In genomic region chr17:4986403-4986802, GRCh38 we compare ENCODE assay signal across 8 cellular contexts. TPM values are rescaled to one million over a fixed set of nuclear protein-coding genes. Genes with fewer than 3 reads are reported as not detected.
DNase-seq lines count a peak whose midpoint lies in the region; ATAC-seq, FAIRE-seq and TF ChIP-seq lines count a peak whose summit lies in the region.

No MANE protein-coding gene starts in this region.

- H3K27me3 Mint-ChIP-seq in Calu3 (ENCODE audit: unreplicated experiment): no peaks in the 10 kb centered on the region

- H3K9me2 ChIP-seq in OCI-LY7 (ENCODE audit: insufficient read depth, low read length): no peaks in the 10 kb centered on the region

- peaks cover 34% of the 10 kb centered on the region for H3K36me3 Mint-ChIP-seq in Calu3 (ENCODE audit: insufficient read depth, unreplicated experiment)

- peaks cover 6% of the 10 kb centered on the region; the same call in 1 of the 2 replicates for H3K23me2 ChIP-seq in H1 (ENCODE audit: low read depth, low read length)

- H3K4ac ChIP-seq in H1 (replicated peaks; ENCODE audit: insufficient read length, low read depth, low read length) (no peak overlapping the region), neuronal stem cell (ENCODE audit: low read length) (no peak overlapping the region)

- no peak for ATAC-seq in GM18519 (IDR thresholded peaks at IDR 0.05; ENCODE audit: low FRiP score, unreplicated experiment)
- ATAC-seq in HG03432 (IDR thresholded peaks at IDR 0.05; ENCODE audit: unreplicated experiment): no peak

- no peak overlapping the region for H3K18ac ChIP-seq in H1 (ENCODE audit: extremely low read depth, low read length)
- no peak overlapping the region for H3K18ac ChIP-seq in neuronal stem cell (ENCODE audit: low read length)

- no peaks in the 10 kb centered on the region for H4K20me1 ChIP-seq in OCI-LY7 (ENCODE audit: insufficient read depth, low read length)
- H4K20me1 ChIP-seq in H1 (replicated peaks in 1 of 2; ENCODE audit: control insufficient read depth in 1 of 2, insufficient read depth in 2 of 2, low read length in 2 of 2): no peaks in the 10 kb centered on the region

- DNase-seq in Calu3: no peak
- no peak for DNase-seq in OCI-LY7 (ENCODE audit: low spot score)
- DNase-seq in H1 (ENCODE audit: low read depth in 1 of 2, low spot score in 2 of 2): no peak
- no peak for DNase-seq in neuronal stem cell (ENCODE audit: low spot score)
- no peak for DNase-seq in GM19240 (ENCODE audit: insufficient read length, low spot score)
- DNase-seq in putamen (ENCODE audit: low spot score): no peak

- H3K9me3 ChIP-seq in OCI-LY7 (ENCODE audit: low read length) (no peaks in the 10 kb centered on the region), H1 (ENCODE audit: insufficient read depth in 2 of 2, low read depth in 1 of 2, low read length in 1 of 2) (no peaks in the 10 kb centered on the region), neuronal stem cell (replicated peaks in 1 of 2; ENCODE audit: control insufficient read depth in 2 of 2, insufficient read depth in 1 of 2, low read depth in 1 of 2, low read length in 2 of 2) (no peaks in the 10 kb centered on the region)

- H2AK5ac ChIP-seq in H1 (ENCODE audit: low read depth, low read length) (no peak overlapping the region), neuronal stem cell (ENCODE audit: low read depth, low read length) (no peak overlapping the region)

- BruUV-seq in Calu3 (replicated peaks; lab: Mats Ljungman, UMichigan) (TSS peak; percentile 36), OCI-LY7 (replicated peaks; lab: Mats Ljungman, UMichigan) (no TSS peak)

- 88% methylated on average over 5 of the region's 5 CpGs; no CpG with 5 or more reads in 1 of the 2 experiments for WGBS in H1 (ENCODE audit: extremely low coverage in 1 of 2, insufficient coverage in 1 of 2, insufficient read length in 1 of 2, insufficient replicate concordance in 2 of 2, low coverage in 1 of 2, low lambda C conversion rate in 2 of 2, missing lambda C conversion rate in 1 of 2), 2 experiments
- no CpG with 5 or more reads among the region's 5 CpGs for WGBS in neuronal stem cell (ENCODE audit: extremely low coverage in 2 of 2, insufficient read length in 2 of 2, insufficient replicate concordance in 1 of 2), 2 donors

- H3K23ac ChIP-seq in H1 (ENCODE audit: insufficient read length): no peak overlapping the region
- no peak overlapping the region for H3K23ac ChIP-seq in neuronal stem cell (ENCODE audit: low read depth, low read length, poor library complexity)

- H2AFZ ChIP-seq in OCI-LY7 (ENCODE audit: low read length) (peak overlapping the region; percentile 83; the same call in 1 of the 2 replicates), H1 (ENCODE audit: low read length) (no peak overlapping the region), neuronal stem cell (ENCODE audit: low read length) (peak overlapping the region; percentile 83)

- intact Hi-C loops in Calu3 (cut with micrococcal nuclease; ENCODE audit: unreplicated experiment) (loop anchor here (10.0 kb wide), 1 partner anchor 72 kb away; no protein-coding TSS in a partner anchor), OCI-LY7 (cut with micrococcal nuclease; ENCODE audit: unreplicated experiment) (loop anchor here (2.0 to 5.0 kb wide), 3 partner anchors 32 to 79 kb away; no protein-coding TSS in a partner anchor)

- no peaks in the 10 kb centered on the region for H3K9me3 Mint-ChIP-seq in Calu3 (ENCODE audit: low read depth, unreplicated experiment)

- peaks cover 32% of the 10 kb centered on the region for H3K4me1 Mint-ChIP-seq in Calu3 (ENCODE audit: low read depth, unreplicated experiment)

- H2BK15ac ChIP-seq in H1 (ENCODE audit: low read length) (no peak overlapping the region), neuronal stem cell (ENCODE audit: low read length) (no peak overlapping the region)

- CTCF ChIA-PET in Calu3 (lab: Charles Lee): interaction anchor here (2.3 to 2.4 kb wide), 2 partner anchors 19 to 77 kb away, joined by 8 read pairs; partner anchors contain the start of gene SPAG7
- CTCF ChIA-PET in OCI-LY7 (lab: Charles Lee; ENCODE audit: unreplicated experiment): no interaction called here
- CTCF ChIA-PET in H1 (lab: Charles Lee; ENCODE audit: partially characterized antibody): interaction anchor here (0.6 to 3.1 kb wide), 8 partner anchors 11 to 62 kb away, joined by 3 to 15 read pairs (median 4); partner anchors contain the start of genes INCA1 and KIF1C

- H3K27ac ChIP-seq in OCI-LY7 (ENCODE audit: low read depth, low read length, poor library complexity, severe bottlenecking) (peak overlapping the region; percentile 48), H1 (ENCODE audit: low read depth, low read length) (no peak overlapping the region), neuronal stem cell (replicated peaks; ENCODE audit: low read length) (no peak overlapping the region)

- H3K27ac Mint-ChIP-seq in Calu3 (ENCODE audit: unreplicated experiment): peak overlapping the region; percentile 50

- H2BK5ac ChIP-seq in H1 (ENCODE audit: low read depth, low read length): no peak overlapping the region; the same call in 1 of the 2 replicates
- H2BK5ac ChIP-seq in neuronal stem cell (ENCODE audit: low read length): peak overlapping the region; percentile 73

- H3K56ac ChIP-seq in H1 (replicated peaks; ENCODE audit: insufficient read length, low read depth, low read length): no peak overlapping the region

- H3K9ac ChIP-seq in H1 (replicated peaks in 1 of 4; ENCODE audit: extremely low read depth in 1 of 4, low read depth in 3 of 4, low read length in 3 of 4) (no peak overlapping the region), neuronal stem cell (ENCODE audit: low read depth, low read length, poor library complexity) (peak overlapping the region; percentile 9)

- H3K4me3 ChIP-seq in OCI-LY7 (ENCODE audit: low read depth, low read length, poor library complexity, severe bottlenecking) (peak overlapping the region; percentile 93), H1 (ENCODE audit: extremely low read depth in 1 of 4, insufficient read depth in 2 of 4, low read depth in 3 of 4, low read length in 4 of 4) (peak overlapping the region; percentile 59 to 85 (median 66); a peak in 7 of 8 replicates), neuronal stem cell (ENCODE audit: low read length in 2 of 2) (no peak overlapping the region)

- H3K27me3 ChIP-seq in H1 (replicated peaks in 1 of 4; ENCODE audit: control insufficient read depth in 3 of 4, extremely low read depth in 1 of 4, insufficient read depth in 3 of 4, low read length in 3 of 4): peaks cover 0 to 11% (median 9%) of the 10 kb centered on the region in 4 experiments; a peak in 6 of 7 replicates
- peaks cover 0 to 46% (median 7%) of the 10 kb centered on the region in 3 experiments for H3K27me3 ChIP-seq in neuronal stem cell (ENCODE audit: control insufficient read depth in 3 of 3, insufficient read depth in 3 of 3, low read depth in 1 of 3, low read length in 3 of 3)

- H4K5ac ChIP-seq in H1 (ENCODE audit: insufficient read length, low read depth, low read length): no peak overlapping the region

- H3K79me1 ChIP-seq in H1 (ENCODE audit: low read depth, low read length) (no peaks in the 10 kb centered on the region), neuronal stem cell (ENCODE audit: low read depth, low read length) (no peaks in the 10 kb centered on the region)

- TF ChIP-seq CTCF in Calu3 (IDR thresholded peaks at IDR 0.05; ENCODE audit: unreplicated experiment): no peak
- no peak for TF ChIP-seq CTCF in OCI-LY7 (conservative IDR thresholded peaks at IDR 0.05; ENCODE audit: low read length)
- no peak for TF ChIP-seq CTCF in H1 (IDR thresholded peaks at IDR 0.05; ENCODE audit: control extremely low read depth in 1 of 3, insufficient read depth in 1 of 3, low read depth in 1 of 3, low read length in 3 of 3)

- H3K14ac ChIP-seq in H1 (ENCODE audit: insufficient read length) (no peak overlapping the region), neuronal stem cell (ENCODE audit: low read length) (no peak overlapping the region)

- no peak overlapping the region for H2BK20ac ChIP-seq in H1 (ENCODE audit: low read length)

- H3K36me3 ChIP-seq in OCI-LY7 (ENCODE audit: insufficient read depth, low read length): peaks cover 19% of the 10 kb centered on the region; the same call in 1 of the 2 replicates
- no peaks in the 10 kb centered on the region for H3K36me3 ChIP-seq in H1 (ENCODE audit: control insufficient read depth in 2 of 4, insufficient read depth in 4 of 4, low read length in 3 of 4)
- H3K36me3 ChIP-seq in neuronal stem cell (replicated peaks in 1 of 2; ENCODE audit: control insufficient read depth in 2 of 2, insufficient read depth in 2 of 2, low read length in 2 of 2): no peaks in the 10 kb centered on the region

- H2BK12ac ChIP-seq in H1 (ENCODE audit: low read depth, low read length) (no peak overlapping the region), neuronal stem cell (ENCODE audit: low read length) (no peak overlapping the region)

- H4K8ac ChIP-seq in H1 (ENCODE audit: extremely low read depth, insufficient read depth, low read length): no peak overlapping the region; the same call in 1 of the 2 replicates
- H4K8ac ChIP-seq in neuronal stem cell (ENCODE audit: low read depth, low read length): no peak overlapping the region

- H3K4me3 Mint-ChIP-seq in Calu3 (ENCODE audit: low read depth, unreplicated experiment): peak overlapping the region; percentile 92

- no peak for TF ChIP-seq POLR2A in H1 (IDR thresholded peaks at IDR 0.05; ENCODE audit: control extremely low read depth in 1 of 2, low read depth in 2 of 2, low read length in 2 of 2)

- H3K4me2 ChIP-seq in OCI-LY7 (ENCODE audit: low read length) (peak overlapping the region; percentile 99), H1 (ENCODE audit: insufficient read depth in 1 of 2, low read depth in 2 of 2, low read length in 2 of 2) (peak overlapping the region; percentile 82 to 96), neuronal stem cell (ENCODE audit: insufficient read depth, low read length, poor library complexity, severe bottlenecking) (peak overlapping the region; percentile 85)

- POLR2A ChIA-PET in OCI-LY7 (lab: Charles Lee) (interaction anchor here (0.5 to 3.3 kb wide), 5 partner anchors 16 to 109 kb away, joined by 3 to 10 read pairs (median 5); partner anchors contain the start of gene SPAG7), H1 (lab: Charles Lee; ENCODE audit: partially characterized antibody) (interaction anchor here (0.9 to 10.7 kb wide), 10 partner anchors 12 to 86 kb away, joined by 3 to 128 read pairs (median 3); partner anchors contain the start of genes ENO3, INCA1, KIF1C and PFN1)

- no peak for TF ChIP-seq RAD21 in H1 (IDR thresholded peaks at IDR 0.05 in 1 of 2, conservative IDR thresholded peaks at IDR 0.05 in 1 of 2; ENCODE audit: low read depth in 2 of 2, low read length in 2 of 2)

- H3K79me2 ChIP-seq in OCI-LY7 (ENCODE audit: insufficient read depth, low read depth, low read length): peaks cover 3% of the 10 kb centered on the region; the same call in 1 of the 2 replicates
- H3K79me2 ChIP-seq in H1 (ENCODE audit: control insufficient read depth in 1 of 2, insufficient read depth in 2 of 2, low read length in 2 of 2): no peaks in the 10 kb centered on the region

- H4K91ac ChIP-seq in H1 (replicated peaks; ENCODE audit: insufficient read length, low read length) (no peak overlapping the region), neuronal stem cell (ENCODE audit: low read depth, low read length, poor library complexity) (no peak overlapping the region)

- no peak for FAIRE-seq in H1 (lab: Jason Lieb, UNC)

- H3K4me1 ChIP-seq in OCI-LY7 (ENCODE audit: insufficient read depth, low read length, poor library complexity, severe bottlenecking): peaks cover 33% of the 10 kb centered on the region
- H3K4me1 ChIP-seq in H1 (replicated peaks in 1 of 4; ENCODE audit: control insufficient read depth in 3 of 4, insufficient read depth in 4 of 4, low read length in 3 of 4): peaks cover 0 to 7% (median 4%) of the 10 kb centered on the region in 4 experiments; a peak in 5 of 7 replicates
- H3K4me1 ChIP-seq in neuronal stem cell (ENCODE audit: control insufficient read depth in 2 of 2, insufficient read depth in 1 of 2, low read depth in 1 of 2, low read length in 2 of 2): peaks cover 0 to 8% of the 10 kb centered on the region in 2 donors

- no peak for TF ChIP-seq EP300 in H1 (IDR thresholded peaks at IDR 0.05; ENCODE audit: borderline replicate concordance in 1 of 2, low read depth in 2 of 2, low read length in 2 of 2)

- H2BK120ac ChIP-seq in H1 (replicated peaks; ENCODE audit: low read depth, low read length) (no peak overlapping the region), neuronal stem cell (ENCODE audit: low read depth, low read length) (no peak overlapping the region)

RNA-seq across cellular contexts. Expression of gene CAMTA2, which starts 1.1 kb away (rescaled TPM):
- total RNA-seq in Calu3 (2022) (21.4 and 32.3 TPM in 2 replicates), OCI-LY7 (2022) (44.3 and 53.4 TPM in 2 replicates)
- total RNA-seq in OCI-LY7 (2014; rRNA removed; shearing (Covaris generic)): 8.7 and 9.7 TPM in 2 replicates
- 11.4 and 12.0 TPM in 2 replicates for total RNA-seq in H1 (2021; fragmentation: NEBNext Ultra II Directional; extraction: Animal tissue kit (Norgen Biotek cat#: 25700))
- 5.5 and 13.7 TPM in 2 replicates for polyA plus RNA-seq in H1 (2011; rRNA removed)
- 4.1 TPM for polyA plus RNA-seq in H1 (2011; cell fraction: cytosol; rRNA removed)
- 29.2 TPM for polyA plus RNA-seq in H1 (2011; cell fraction: nucleus; rRNA removed)
- polyA plus RNA-seq in H1 (2012, experiment 1 of 2): 8.2 to 14.4 TPM (median 11.6 TPM) in 4 replicates
- polyA plus RNA-seq in H1 (2012, experiment 2 of 2): 29.1 TPM
- 10.3 TPM for polyA plus RNA-seq in H1 (2013, experiment 1 of 2)
- polyA plus RNA-seq in H1 (2013, experiment 2 of 2): 9.5 TPM
- polyA minus RNA-seq in H1 (2011; rRNA and poly(A)+ RNA removed): 2.1 and 7.3 TPM in 2 replicates
- polyA minus RNA-seq in H1 (2011; cell fraction: cytosol; rRNA and poly(A)+ RNA removed): 7.0 TPM
- 10.2 TPM for polyA minus RNA-seq in H1 (2011; cell fraction: nucleus; rRNA and poly(A)+ RNA removed)
- polyA plus RNA-seq in neuronal stem cell (2013, experiment 1 of 2): 10.8 TPM
- polyA plus RNA-seq in neuronal stem cell (2013, experiment 2 of 2): 9.7 TPM

RNA-seq across cellular contexts. Expression of gene INCA1, which starts 10.9 kb away (rescaled TPM):
- total RNA-seq in Calu3 (2022) (0.54 TPM in 1 of 2 replicates, not detected in the other), OCI-LY7 (2022) (0.82 and 1.2 TPM in 2 replicates)
- not detected in 2 replicates for total RNA-seq in OCI-LY7 (2014; rRNA removed; shearing (Covaris generic))
- 1.1 and 1.4 TPM in 2 replicates for total RNA-seq in H1 (2021; fragmentation: NEBNext Ultra II Directional; extraction: Animal tissue kit (Norgen Biotek cat#: 25700))
- 0.80 and 0.89 TPM in 2 replicates for polyA plus RNA-seq in H1 (2011; rRNA removed)
- 0.78 TPM for polyA plus RNA-seq in H1 (2011; cell fraction: cytosol; rRNA removed)
- 3.1 TPM for polyA plus RNA-seq in H1 (2011; cell fraction: nucleus; rRNA removed)
- 1.2 to 1.7 TPM (median 1.5 TPM) in 4 replicates for polyA plus RNA-seq in H1 (2012, experiment 1 of 2)
- polyA plus RNA-seq in H1 (2012, experiment 2 of 2): 0.97 TPM
- 0.91 TPM for polyA plus RNA-seq in H1 (2013, experiment 1 of 2)
- polyA plus RNA-seq in H1 (2013, experiment 2 of 2): 0.61 TPM
- polyA minus RNA-seq in H1 (2011; rRNA and poly(A)+ RNA removed): 0.24 and 0.82 TPM in 2 replicates
- not detected for polyA minus RNA-seq in H1 (2011; cell fraction: cytosol; rRNA and poly(A)+ RNA removed)
- 0.90 TPM for polyA minus RNA-seq in H1 (2011; cell fraction: nucleus; rRNA and poly(A)+ RNA removed)
- polyA plus RNA-seq in neuronal stem cell (2013, experiment 1 of 2): 0.68 TPM
- 0.64 TPM for polyA plus RNA-seq in neuronal stem cell (2013, experiment 2 of 2)

RNA-seq across cellular contexts. Expression of gene KIF1C, which starts 11.3 kb away (rescaled TPM):
- total RNA-seq in Calu3 (2022) (65.9 and 69.4 TPM in 2 replicates), OCI-LY7 (2022) (51.1 and 53.7 TPM in 2 replicates)
- 20.6 and 32.1 TPM in 2 replicates for total RNA-seq in OCI-LY7 (2014; rRNA removed; shearing (Covaris generic))
- 114 and 118 TPM in 2 replicates for total RNA-seq in H1 (2021; fragmentation: NEBNext Ultra II Directional; extraction: Animal tissue kit (Norgen Biotek cat#: 25700))
- 14.3 and 28.7 TPM in 2 replicates for polyA plus RNA-seq in H1 (2011; rRNA removed)
- polyA plus RNA-seq in H1 (2011; cell fraction: cytosol; rRNA removed): 27.4 TPM
- polyA plus RNA-seq in H1 (2011; cell fraction: nucleus; rRNA removed): 53.5 TPM
- 43.1 to 70.2 TPM (median 60.5 TPM) in 4 replicates for polyA plus RNA-seq in H1 (2012, experiment 1 of 2)
- polyA plus RNA-seq in H1 (2012, experiment 2 of 2): 25.9 TPM
- 32.0 TPM for polyA plus RNA-seq in H1 (2013, experiment 1 of 2)
- 29.7 TPM for polyA plus RNA-seq in H1 (2013, experiment 2 of 2)
- 66.8 and 74.1 TPM in 2 replicates for polyA minus RNA-seq in H1 (2011; rRNA and poly(A)+ RNA removed)
- 28.2 TPM for polyA minus RNA-seq in H1 (2011; cell fraction: cytosol; rRNA and poly(A)+ RNA removed)
- 26.9 TPM for polyA minus RNA-seq in H1 (2011; cell fraction: nucleus; rRNA and poly(A)+ RNA removed)
- polyA plus RNA-seq in neuronal stem cell (2013, experiment 1 of 2): 16.5 TPM
- polyA plus RNA-seq in neuronal stem cell (2013, experiment 2 of 2): 16.8 TPM

RNA-seq across cellular contexts. Expression of gene SPAG7, which starts 18.8 kb away (rescaled TPM):
- 34.3 and 34.9 TPM in 2 replicates for total RNA-seq in Calu3 (2022)
- total RNA-seq in OCI-LY7 (2014; rRNA removed; shearing (Covaris generic)): 53.2 and 54.4 TPM in 2 replicates
- total RNA-seq in OCI-LY7 (2022): 58.9 and 67.7 TPM in 2 replicates
- 81.9 and 83.6 TPM in 2 replicates for total RNA-seq in H1 (2021; fragmentation: NEBNext Ultra II Directional; extraction: Animal tissue kit (Norgen Biotek cat#: 25700))
- 74.2 and 82.1 TPM in 2 replicates for polyA plus RNA-seq in H1 (2011; rRNA removed)
- polyA plus RNA-seq in H1 (2011; cell fraction: cytosol; rRNA removed): 133 TPM
- polyA plus RNA-seq in H1 (2011; cell fraction: nucleus; rRNA removed): 62.7 TPM
- 74.8 to 109 TPM (median 102 TPM) in 4 replicates for polyA plus RNA-seq in H1 (2012, experiment 1 of 2)
- 70.1 TPM for polyA plus RNA-seq in H1 (2012, experiment 2 of 2)
- polyA plus RNA-seq in H1 (2013, experiment 1 of 2): 60.5 TPM
- polyA plus RNA-seq in H1 (2013, experiment 2 of 2): 60.7 TPM
- polyA minus RNA-seq in H1 (2011; rRNA and poly(A)+ RNA removed): 24.3 and 26.5 TPM in 2 replicates
- 22.8 TPM for polyA minus RNA-seq in H1 (2011; cell fraction: cytosol; rRNA and poly(A)+ RNA removed)
- polyA minus RNA-seq in H1 (2011; cell fraction: nucleus; rRNA and poly(A)+ RNA removed): 21.9 TPM
- 101 TPM for polyA plus RNA-seq in neuronal stem cell (2013, experiment 1 of 2)
- 98.2 TPM for polyA plus RNA-seq in neuronal stem cell (2013, experiment 2 of 2)

RNA-seq across cellular contexts. Expression of gene ENO3, which starts 35.5 kb away (rescaled TPM):
- total RNA-seq in Calu3 (2022): 12.3 and 12.9 TPM in 2 replicates
- 14.6 and 24.6 TPM in 2 replicates for total RNA-seq in OCI-LY7 (2014; rRNA removed; shearing (Covaris generic))
- total RNA-seq in OCI-LY7 (2022): 79.4 and 80.4 TPM in 2 replicates
- total RNA-seq in H1 (2021; fragmentation: NEBNext Ultra II Directional; extraction: Animal tissue kit (Norgen Biotek cat#: 25700)): 24.1 and 25.7 TPM in 2 replicates
- 25.0 and 36.4 TPM in 2 replicates for polyA plus RNA-seq in H1 (2011; rRNA removed)
- 40.3 TPM for polyA plus RNA-seq in H1 (2011; cell fraction: cytosol; rRNA removed)
- 152 TPM for polyA plus RNA-seq in H1 (2011; cell fraction: nucleus; rRNA removed)
- polyA plus RNA-seq in H1 (2012, experiment 1 of 2): 25.0 to 36.7 TPM (median 34.0 TPM) in 4 replicates
- 31.1 TPM for polyA plus RNA-seq in H1 (2012, experiment 2 of 2)
- polyA plus RNA-seq in H1 (2013, experiment 1 of 2): 19.9 TPM
- polyA plus RNA-seq in H1 (2013, experiment 2 of 2): 16.5 TPM
- polyA minus RNA-seq in H1 (2011; rRNA and poly(A)+ RNA removed): 14.4 and 17.4 TPM in 2 replicates
- polyA minus RNA-seq in H1 (2011; cell fraction: cytosol; rRNA and poly(A)+ RNA removed): 12.0 TPM
- 20.1 TPM for polyA minus RNA-seq in H1 (2011; cell fraction: nucleus; rRNA and poly(A)+ RNA removed)
- polyA plus RNA-seq in neuronal stem cell (2013, experiment 1 of 2): 51.7 TPM
- polyA plus RNA-seq in neuronal stem cell (2013, experiment 2 of 2): 48.7 TPM

Comparison
In these comparisons a context has a peak if more than half of its experiments do, and no peak if none do; other contexts are left out.
1. H3K4me3 ChIP-seq: peak in OCI-LY7 (single experiment) and H1 (4 of 4); none in neuronal stem cell (0 of 2).
2. Peak in every context shown above with its lines, with median percentiles within 50 percentile points of each other: H3K4me2 ChIP-seq.